30 cellular contexts compared by ENCODE assay signal in the genomic region with DNA sequence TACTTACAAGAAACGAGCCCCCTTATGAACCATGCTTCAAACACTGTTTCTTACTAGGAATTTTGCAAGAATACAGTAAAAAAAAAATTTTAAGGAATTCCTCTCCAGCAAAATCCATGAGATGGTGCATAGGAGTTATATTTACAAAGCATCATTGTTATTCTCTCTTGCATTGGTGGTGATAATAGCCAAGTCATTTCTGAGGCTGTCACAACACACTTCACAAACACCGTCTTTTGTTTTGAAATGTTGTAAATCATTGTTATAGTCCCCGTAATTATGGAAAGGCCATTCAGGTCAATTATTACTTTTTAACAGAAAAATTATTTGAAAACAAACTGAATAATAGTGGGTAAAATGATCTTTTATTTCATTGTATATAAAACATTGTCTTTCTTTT.
"Had no signal": no experiment of that assay in that cellular context is flagged by ENCODE, and none has a peak within 500 bp of the region (broad histone marks: within the 10 kb centered on the region; RNA-seq: fewer than 3 reads in every experiment).

No MANE protein-coding gene starts in this region.

- H3K27ac ChIP-seq: ascending aorta, cardiac muscle cell, Peyer's patch, SJSA1 had no signal

- DNase-seq: activated CD4-positive, alpha-beta memory T cell treated with anti-CD3 and anti-CD28 coated beads, Interleukin-2, amount 10 ng/mL, durations not matched to agents 7 days and 5 days; activated CD4-positive, alpha-beta T cell treated with anti-CD3 and anti-CD28 coated beads for 36 hours; activated CD8-positive, alpha-beta memory T cell treated with anti-CD3 and anti-CD28 coated beads for 24 hours; activated CD8-positive, alpha-beta memory T cell treated with anti-CD3 and anti-CD28 coated beads, Interleukin-2, amount 10 ng/mL, durations not matched to agents 7 days and 5 days; activated effector memory CD4-positive, alpha-beta T cell treated with anti-CD3 and anti-CD28 coated beads, Interleukin-2, amount 50 U/mL, for 16 hours; activated naive CD4-positive, alpha-beta T cell; activated naive CD8-positive, alpha-beta T cell treated with anti-CD3 and anti-CD28 coated beads, Interleukin-2, amount 10 ng/mL, durations not matched to agents 7 days and 5 days; activated T-cell treated with anti-CD3 and anti-CD28 coated beads, Interleukin-2, amount 50 U/mL, for 1 hour; activated T-cell treated with anti-CD3 and anti-CD28 coated beads, Interleukin-2, amount 50 U/mL, for 72 hours; amygdala; NCI-H1105; NCI-H1417 treated with DMSO at 0.1 percent for 48 hours; NCI-H1694 treated with DMSO at 0.1 percent for 48 hours; NCI-H2029; NCI-H446; NCI-H510A treated with DMSO at 0.1 percent for 48 hours; NCI-H526 treated with DMSO at 0.1 percent for 48 hours; NK-92 treated with Interleukin-12 subunit alpha and Interleukin-12 subunit beta, amount 100 ng/mL, for 24 hours; PC-3; Peyer's patch; RPMI8226; SHP77 treated with DMSO at 0.1 percent for 48 hours; SK-N-SH had no signal

- H3K9me3 ChIP-seq: ascending aorta, Peyer's patch, SJSA1, SK-N-SH had no signal

- H3K4me1 ChIP-seq: ascending aorta, Peyer's patch, SJSA1 had no signal

- H3K4me2 ChIP-seq: SK-N-SH had no signal

- H3K9ac ChIP-seq: SK-N-SH had no signal

- H3K4me3 ChIP-seq: ascending aorta, cardiac muscle cell, K562, Peyer's patch, SJSA1 had no signal

- H3K27me3 ChIP-seq: ascending aorta, cardiac muscle cell, Peyer's patch, SJSA1 had no signal

- ATAC-seq: activated CD4-positive, alpha-beta T cell treated with anti-CD3 and anti-CD28 coated beads for 36 hours; activated CD4-positive, CD25-positive, alpha-beta regulatory T cell treated with anti-CD3 and anti-CD28 coated beads, Interleukin-2, amount 50 U/mL, for 24 hours; activated CD8-positive, alpha-beta memory T cell treated with anti-CD3 and anti-CD28 coated beads, Interleukin-2, amount 10 ng/mL, durations not matched to agents 7 days and 5 days; activated T-cell treated with anti-CD3 and anti-CD28 coated beads, Interleukin-2, amount 50 U/mL, for 72 hours; activated T-helper 17 cell treated with anti-CD3 and anti-CD28 coated beads, Interleukin-2, amount 50 U/mL, for 72 hours; K562; PC-3; WTC11 had no signal
